In genomic region chr7:24381919-24382505, GRCh38 we compare ENCODE assay signal across 8 cellular contexts.
DNase-seq lines count a peak whose midpoint lies in the region; ATAC-seq and TF ChIP-seq lines count a peak whose summit lies in the region.

No MANE protein-coding gene starts in this region.

- no peak overlapping the region for H3K4me2 ChIP-seq in osteoblast (ENCODE audit: insufficient read depth, low read length)

- H3K27me3 Mint-ChIP-seq in activated T-helper 1 cell treated with anti-CD3 and anti-CD28 coated beads, Interleukin-12 subunit alpha, Interleukin-12 subunit beta, Interleukin-2, Interleukin-4 antibody, amounts not matched to agents 30 ng/mL and 10 ng/mL and 1 ng/mL, durations not matched to agents 14 hours and 24 hours and 36 hours (ENCODE audit: insufficient read depth) = no peaks in the 10 kb centered on the region

- no peaks in the 10 kb centered on the region for H3K4me1 Mint-ChIP-seq in activated T-helper 1 cell treated with anti-CD3 and anti-CD28 coated beads, Interleukin-12 subunit alpha, Interleukin-12 subunit beta, Interleukin-2, Interleukin-4 antibody, amounts not matched to agents 30 ng/mL and 10 ng/mL and 1 ng/mL, durations not matched to agents 14 hours and 24 hours and 36 hours (ENCODE audit: low read depth)

- peaks cover 2% of the 10 kb centered on the region for H3K27me3 ChIP-seq in osteoblast (ENCODE audit: insufficient read depth, low read length)

- peak; percentile 70 for ATAC-seq in GM19023 (IDR thresholded peaks at IDR 0.05; ENCODE audit: unreplicated experiment)

- H3K9me3 ChIP-seq in osteoblast (ENCODE audit: low read depth, low read length) = no peaks in the 10 kb centered on the region

- H3K36me3 Mint-ChIP-seq in activated T-helper 1 cell treated with anti-CD3 and anti-CD28 coated beads, Interleukin-12 subunit alpha, Interleukin-12 subunit beta, Interleukin-2, Interleukin-4 antibody, amounts not matched to agents 30 ng/mL and 10 ng/mL and 1 ng/mL, durations not matched to agents 14 hours and 24 hours and 36 hours (ENCODE audit: low read depth) = no peaks in the 10 kb centered on the region

- no peak overlapping the region for H3K27ac Mint-ChIP-seq in activated T-helper 1 cell treated with anti-CD3 and anti-CD28 coated beads, Interleukin-12 subunit alpha, Interleukin-12 subunit beta, Interleukin-2, Interleukin-4 antibody, amounts not matched to agents 30 ng/mL and 10 ng/mL and 1 ng/mL, durations not matched to agents 14 hours and 24 hours and 36 hours

- DNase-seq in Kasumi-1 (lab: John Stamatoyannopoulos, UW) (peak; percentile 30 to 56), astrocyte of the hippocampus (ENCODE audit: low read depth, low spot score) (peak; percentile 41), osteoblast (ENCODE audit: insufficient read length, low spot score, missing footprints) (no peak), occipital lobe (lab: John Stamatoyannopoulos, UW) (no peak)
- DNase-seq in activated CD4-positive, alpha-beta T cell treated with anti-CD3 and anti-CD28 coated beads, Interleukin-2, amount 50 U/mL, for 1 hour = no peak
- DNase-seq in activated T-helper 1 cell treated with anti-CD3 and anti-CD28 coated beads, Interleukin-12 subunit alpha, Interleukin-12 subunit beta, Interleukin-2, Interleukin-4 antibody, amounts not matched to agents 30 ng/mL and 10 ng/mL and 1 ng/mL, durations not matched to agents 14 hours and 24 hours and 36 hours (ENCODE audit: low spot score) = no peak

- H3K4me3 ChIP-seq in osteoblast (ENCODE audit: insufficient read depth, low read length) = no peak overlapping the region

- H2AFZ ChIP-seq in osteoblast (ENCODE audit: low read length) = no peak overlapping the region

- H3K4me1 ChIP-seq in osteoblast (ENCODE audit: insufficient read depth, low read length) = no peaks in the 10 kb centered on the region

- TF ChIP-seq CTCF in C4-2B (conservative IDR thresholded peaks at IDR 0.05) (peak; percentile 79), osteoblast (IDR thresholded peaks at IDR 0.05; ENCODE audit: extremely low read depth, low read depth, low read length) (peak; percentile 48)

- no peak overlapping the region for H3K27ac ChIP-seq in C4-2B
- no peak overlapping the region for H3K27ac ChIP-seq in osteoblast (ENCODE audit: low read depth, low read length)

- H3K9me3 Mint-ChIP-seq in activated T-helper 1 cell treated with anti-CD3 and anti-CD28 coated beads, Interleukin-12 subunit alpha, Interleukin-12 subunit beta, Interleukin-2, Interleukin-4 antibody, amounts not matched to agents 30 ng/mL and 10 ng/mL and 1 ng/mL, durations not matched to agents 14 hours and 24 hours and 36 hours = no peaks in the 10 kb centered on the region

- no peaks in the 10 kb centered on the region for H3K79me2 ChIP-seq in osteoblast (ENCODE audit: insufficient read depth, low read length)

- no peaks in the 10 kb centered on the region for H4K20me1 ChIP-seq in osteoblast (ENCODE audit: insufficient read depth, low read length)

- no peak overlapping the region for H3K4me3 Mint-ChIP-seq in activated T-helper 1 cell treated with anti-CD3 and anti-CD28 coated beads, Interleukin-12 subunit alpha, Interleukin-12 subunit beta, Interleukin-2, Interleukin-4 antibody, amounts not matched to agents 30 ng/mL and 10 ng/mL and 1 ng/mL, durations not matched to agents 14 hours and 24 hours and 36 hours

- intact Hi-C loops in activated T-helper 1 cell treated with anti-CD3 and anti-CD28 coated beads, Interleukin-12 subunit alpha, Interleukin-12 subunit beta, Interleukin-2, Interleukin-4 antibody, amounts not matched to agents 30 ng/mL and 10 ng/mL and 1 ng/mL, durations not matched to agents 14 hours and 24 hours and 36 hours (cut with micrococcal nuclease) = loop anchor here (1.0 to 2.0 kb wide), 2 partner anchors 92 to 519 kb away; no protein-coding TSS in a partner anchor

- no peaks in the 10 kb centered on the region for H3K36me3 ChIP-seq in osteoblast (ENCODE audit: insufficient read depth, low read length)

Comparison
In these comparisons a context has a peak if more than half of its experiments do, and no peak if none do; other contexts are left out.
1. DNase-seq: peak in Kasumi-1 (2 of 2) and astrocyte of the hippocampus (single experiment); none in osteoblast (single experiment), activated CD4-positive, alpha-beta T cell treated with anti-CD3 and anti-CD28 coated beads, Interleukin-2, amount 50 U/mL, for 1 hour (single experiment), occipital lobe (single experiment) and activated T-helper 1 cell treated with anti-CD3 and anti-CD28 coated beads, Interleukin-12 subunit alpha, Interleukin-12 subunit beta, Interleukin-2, Interleukin-4 antibody, amounts not matched to agents 30 ng/mL and 10 ng/mL and 1 ng/mL, durations not matched to agents 14 hours and 24 hours and 36 hours (single experiment).